Comparison of ENCODE assay signal across 11 cellular contexts in the genomic region with DNA sequence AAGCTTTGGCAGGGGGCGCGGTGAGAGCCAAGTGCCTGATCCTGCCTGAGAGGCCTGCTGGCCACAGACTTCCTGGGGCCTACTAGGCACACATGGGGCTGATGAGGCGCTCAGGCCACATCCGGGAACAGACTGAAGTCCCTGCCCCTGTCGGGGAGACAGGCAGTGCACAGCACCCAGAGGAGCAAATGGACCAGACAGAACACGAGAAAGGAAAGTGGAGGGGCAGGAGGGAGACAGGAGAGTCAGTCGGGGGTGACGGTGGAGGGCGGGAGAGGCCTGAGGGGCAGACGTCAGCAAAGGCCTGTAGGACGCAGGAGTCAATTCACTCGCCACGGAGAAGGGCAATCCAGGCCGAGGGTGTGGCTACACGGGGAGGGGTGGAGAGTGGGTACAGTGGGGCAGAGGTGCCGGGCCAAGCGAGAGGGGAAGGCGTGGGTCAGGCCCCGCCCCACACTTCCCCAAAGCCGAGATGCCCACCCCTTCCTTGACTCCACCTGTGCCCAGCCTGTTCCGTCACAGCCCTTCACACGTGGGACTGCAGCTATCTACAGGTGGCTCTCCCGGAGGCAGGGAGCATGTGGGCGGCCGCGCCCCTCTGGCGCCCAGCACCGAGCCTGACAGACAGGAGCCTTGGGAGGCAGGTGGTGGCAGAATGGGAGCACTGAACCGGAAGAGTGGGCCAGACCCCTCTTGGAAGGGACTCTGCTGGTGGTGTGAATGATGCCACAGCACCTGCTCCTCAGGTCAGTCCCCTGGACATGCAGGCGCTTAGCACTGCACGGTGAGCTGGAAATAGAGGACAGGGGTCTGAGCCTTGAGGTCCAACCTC. TPM values are rescaled to one million over a fixed set of nuclear protein-coding genes. Genes with fewer than 3 reads are reported as not detected.
DNase-seq lines count a peak whose midpoint lies in the region; ATAC-seq and TF ChIP-seq lines count a peak whose summit lies in the region.
"Had no signal": no experiment of that assay in that cellular context is flagged by ENCODE, and none has a peak within 500 bp of the region (broad histone marks: within the 10 kb centered on the region; RNA-seq: fewer than 3 reads in every experiment).

No MANE protein-coding gene starts in this region.

- 59% methylated on average over 30 of the region's 31 CpGs; no CpG with 5 or more reads in 1 of the 2 donors for WGBS in transverse colon (ENCODE audit: low coverage in 1 of 2), 2 donors

- H3K27ac ChIP-seq in left ventricle myocardium inferior (replicated peaks) (no peak overlapping the region), left lung (no peak overlapping the region), transverse colon (peak overlapping the region; percentile 62 to 84 (median 76))
- H3K27ac ChIP-seq: heart right ventricle, neural progenitor cell had no signal

- peaks cover 97% of the 10 kb centered on the region for H3K36me3 ChIP-seq in left ventricle myocardium inferior
- H3K36me3 ChIP-seq in left lung: peaks cover 0 to 99% of the 10 kb centered on the region in 2 donors
- H3K36me3 ChIP-seq in transverse colon: peaks cover 0 to 39% (median 15%) of the 10 kb centered on the region in 4 donors
- H3K36me3 ChIP-seq: neural progenitor cell had no signal

- peaks cover 42% of the 10 kb centered on the region for H3K4me1 Mint-ChIP-seq in activated T-cell treated with anti-CD3 and anti-CD28 coated beads, Interleukin-2, amount 50 U/mL, for 72 hours (ENCODE audit: low read depth)
- H3K4me1 Mint-ChIP-seq: neural progenitor cell had no signal

- H3K9me3 ChIP-seq in left ventricle myocardium inferior (replicated peaks): no peaks in the 10 kb centered on the region
- no peaks in the 10 kb centered on the region for H3K9me3 ChIP-seq in left lung
- H3K9me3 ChIP-seq in transverse colon: no peaks in the 10 kb centered on the region
- H3K9me3 ChIP-seq: heart right ventricle had no signal

- ATAC-seq in Right ventricle myocardium superior (ENCODE audit: poor library complexity) (peak; percentile 28), left lung (peak; percentile 36), HG02759 (IDR thresholded peaks at IDR 0.05; ENCODE audit: unreplicated experiment) (no peak)
- peak; percentile 20 to 58 for ATAC-seq in activated T-cell treated with anti-CD3 and anti-CD28 coated beads, Interleukin-2, amount 50 U/mL, for 72 hours (replicated peaks in 1 of 2)

- TF ChIP-seq CTCF in left ventricle myocardium inferior (IDR thresholded peaks at IDR 0.05; ENCODE audit: borderline replicate concordance): no peak
- no peak for TF ChIP-seq CTCF in left lung (IDR thresholded peaks at IDR 0.05)
- TF ChIP-seq CTCF in transverse colon (IDR thresholded peaks at IDR 0.05): peak in 1 of 5 experiments; percentile 17

- H3K27me3 ChIP-seq in left ventricle myocardium inferior (ENCODE audit: low read depth) (no peaks in the 10 kb centered on the region), left lung (no peaks in the 10 kb centered on the region), transverse colon (no peaks in the 10 kb centered on the region)
- H3K27me3 ChIP-seq: heart right ventricle, neural progenitor cell had no signal

- POLR2A ChIA-PET in HEK293T (lab: Yijun Ruan, JAX): no interaction called here

- CTCF ChIA-PET in HEK293T (lab: Yijun Ruan, JAX): interaction anchor here (0.6 kb wide), 1 partner anchor 401 kb away, joined by 3 read pairs; no protein-coding TSS in a partner anchor

- peaks cover 28 to 42% of the 10 kb centered on the region in 2 donors for H3K36me3 Mint-ChIP-seq in activated T-cell treated with anti-CD3 and anti-CD28 coated beads, Interleukin-2, amount 50 U/mL, for 72 hours (ENCODE audit: insufficient read depth in 2 of 2)

- intact Hi-C loops in Right ventricle myocardium superior (cut with DNase I): no loop called here
- intact Hi-C loops in left ventricle myocardium inferior (cut with micrococcal nuclease): no loop called here
- intact Hi-C loops in left lung (cut with DNase I): no loop called here
- intact Hi-C loops in transverse colon (cut with DNase I; ENCODE audit: low total_unique reads): no loop called here

- H3K4me1 ChIP-seq in left ventricle myocardium inferior: peaks cover 6% of the 10 kb centered on the region
- peaks cover 0 to 3% of the 10 kb centered on the region in 2 donors for H3K4me1 ChIP-seq in left lung
- peaks cover 4 to 12% (median 11%) of the 10 kb centered on the region in 4 donors for H3K4me1 ChIP-seq in transverse colon
- H3K4me1 ChIP-seq: neural progenitor cell had no signal

- H3K27me3 Mint-ChIP-seq in activated T-cell treated with anti-CD3 and anti-CD28 coated beads, Interleukin-2, amount 50 U/mL, for 72 hours (ENCODE audit: low read depth): no peaks in the 10 kb centered on the region

- TF ChIP-seq EP300 in transverse colon (IDR thresholded peaks at IDR 0.05; ENCODE audit: low read depth): no peak

- no peaks in the 10 kb centered on the region for H3K9me3 Mint-ChIP-seq in activated T-cell treated with anti-CD3 and anti-CD28 coated beads, Interleukin-2, amount 50 U/mL, for 72 hours
- H3K9me3 Mint-ChIP-seq: neural progenitor cell had no signal

- DNase-seq in Right ventricle myocardium superior (no peak), left ventricle myocardium inferior (no peak), left lung (peak in 1 of 2 donors; percentile 70), transverse colon (peak; percentile 86), HEK293T (ENCODE audit: extremely low spot score) (no peak), SHP77 (lab: John Stamatoyannopoulos, UW) (no peak)
- no peak for DNase-seq in activated T-cell treated with anti-CD3 and anti-CD28 coated beads, Interleukin-2, amount 50 U/mL, for 72 hours
- DNase-seq: heart right ventricle, NCI-H187 treated with DMSO at 0.1 percent for 48 hours had no signal

- H3K4me3 ChIP-seq in left ventricle myocardium inferior: no peak overlapping the region
- H3K4me3 ChIP-seq in left lung: no peak overlapping the region
- no peak overlapping the region for H3K4me3 ChIP-seq in transverse colon
- H3K4me3 ChIP-seq: heart right ventricle, neural progenitor cell had no signal

- TF ChIP-seq POLR2A in transverse colon (IDR thresholded peaks at IDR 0.05): peak; percentile 49

- H3K27ac Mint-ChIP-seq in activated T-cell treated with anti-CD3 and anti-CD28 coated beads, Interleukin-2, amount 50 U/mL, for 72 hours: peak overlapping the region; percentile 74
- H3K27ac Mint-ChIP-seq: neural progenitor cell had no signal

- in situ Hi-C loops in transverse colon (cut with MboI; ENCODE audit: low pct_ligation_motif_present in 1 of 4, low pct_unique_long_range_greater_than_20kb in 1 of 4, low sequenced_read_pairs in 3 of 4): loop anchor here in 3 of 4 donors (10.0 to 25.0 kb wide), 2 partner anchors 178 to 180 kb away; a partner anchor contains a TSS

- peak overlapping the region; percentile 27 to 33 for H3K4me3 Mint-ChIP-seq in activated T-cell treated with anti-CD3 and anti-CD28 coated beads, Interleukin-2, amount 50 U/mL, for 72 hours
- H3K4me3 Mint-ChIP-seq: neural progenitor cell had no signal

TF ChIP-seq in HEK293T, 16 proteins besides CTCF, POLR2A, EP300 and RAD21:
- no peak for TF ChIP-seq FOXM1 (IDR thresholded peaks at IDR 0.05; ENCODE audit: borderline replicate concordance)
- TF ChIP-seq CTBP1 (IDR thresholded peaks at IDR 0.05; ENCODE audit: borderline replicate concordance): no peak
- TF ChIP-seq NFRKB (IDR thresholded peaks at IDR 0.05): no peak
- TF ChIP-seq, protein P1, sequence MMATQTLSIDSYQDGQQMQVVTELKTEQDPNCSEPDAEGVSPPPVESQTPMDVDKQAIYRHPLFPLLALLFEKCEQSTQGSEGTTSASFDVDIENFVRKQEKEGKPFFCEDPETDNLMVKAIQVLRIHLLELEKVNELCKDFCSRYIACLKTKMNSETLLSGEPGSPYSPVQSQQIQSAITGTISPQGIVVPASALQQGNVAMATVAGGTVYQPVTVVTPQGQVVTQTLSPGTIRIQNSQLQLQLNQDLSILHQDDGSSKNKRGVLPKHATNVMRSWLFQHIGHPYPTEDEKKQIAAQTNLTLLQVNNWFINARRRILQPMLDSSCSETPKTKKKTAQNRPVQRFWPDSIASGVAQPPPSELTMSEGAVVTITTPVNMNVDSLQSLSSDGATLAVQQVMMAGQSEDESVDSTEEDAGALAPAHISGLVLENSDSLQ (IDR thresholded peaks at IDR 0.05): no peak
- no peak for TF ChIP-seq TARDBP (IDR thresholded peaks at IDR 0.05)

RNA-seq across cellular contexts. Expression of a gene that starts 20.5 kb away (rescaled TPM):
- total RNA-seq in Right ventricle myocardium superior (20.7 TPM), left ventricle myocardium inferior (17.4 TPM), left lung (10 to 100 TPM; 20.4 to 27.3 TPM), transverse colon (10 to 100 TPM in 2 of 4 donors, 1 to 10 TPM in 2; 8.6 to 43.0 (median 12.8) TPM)
- 10 to 100 TPM; 72.0 to 75.8 TPM for total RNA-seq in activated T-cell treated with anti-CD3 and anti-CD28 coated beads, Interleukin-2, amount 50 U/mL, for 72 hours

RNA-seq across cellular contexts. Expression of a gene that starts 20.6 kb away (rescaled TPM):
- total RNA-seq in Right ventricle myocardium superior (8.8 TPM), left ventricle myocardium inferior (9.0 TPM), left lung (1 to 10 TPM; 5.3 to 6.8 TPM), transverse colon (1 to 10 TPM; 2.5 to 7.9 (median 4.1) TPM)
- total RNA-seq in activated T-cell treated with anti-CD3 and anti-CD28 coated beads, Interleukin-2, amount 50 U/mL, for 72 hours: 1 to 10 TPM; 3.8 to 5.5 TPM

Comparison
In these comparisons a context has a peak if more than half of its experiments do, and no peak if none do; other contexts are left out.
1. H3K27ac ChIP-seq: peak in transverse colon (4 of 4); none in left ventricle myocardium inferior (single experiment) and left lung (0 of 2).